Comparison of ENCODE assay signal across 28 cellular contexts in genomic region chr21:28298251-28298672, GRCh38.
DNase-seq lines count a peak whose midpoint lies in the region; TF ChIP-seq lines count a peak whose summit lies in the region.
"Had no signal": no experiment of that assay in that cellular context is flagged by ENCODE, and none has a peak within 500 bp of the region (broad histone marks: within the 10 kb centered on the region; RNA-seq: fewer than 3 reads in every experiment).

No MANE protein-coding gene starts in this region.

- H3F3A ChIP-seq in PC-9 (ENCODE audit: insufficient read depth, low read depth), result no peaks in the 10 kb centered on the region

- CTCF ChIA-PET in PC-9 (lab: Charles Lee), result no interaction called here

- no peaks in the 10 kb centered on the region for H4K20me1 ChIP-seq in PC-9 (ENCODE audit: insufficient read depth)

- no peaks in the 10 kb centered on the region for H3K79me2 ChIP-seq in PC-9 (ENCODE audit: low read depth)

- H2AFZ ChIP-seq in PC-9, result no peak overlapping the region
- H2AFZ ChIP-seq: GM23338 had no signal

- H3K4me1 ChIP-seq in PC-9 (replicated peaks; ENCODE audit: insufficient read depth) (no peaks in the 10 kb centered on the region; the same call in 1 of the 2 replicates), testis (no peaks in the 10 kb centered on the region)

- POLR2A ChIA-PET in PC-9 (lab: Charles Lee; ENCODE audit: unreplicated experiment), result no interaction called here

- H3K36me3 ChIP-seq in PC-9 (ENCODE audit: low read depth) (no peaks in the 10 kb centered on the region), testis (ENCODE audit: low read depth, missing control alignments) (no peaks in the 10 kb centered on the region)

- H3K4me3 ChIP-seq in AG10803 (ENCODE audit: low read length) (no peak overlapping the region), PC-9 (no peak overlapping the region), testis (no peak overlapping the region)
- H3K4me3 ChIP-seq: GM23338, SK-N-MC had no signal

- H3K27me3 Mint-ChIP-seq in chondrocyte (ENCODE audit: low read depth), result no peaks in the 10 kb centered on the region
- H3K27me3 Mint-ChIP-seq: activated CD4-positive, alpha-beta memory T cell treated with anti-CD3 and anti-CD28 coated beads for 36 hours; stimulated activated naive CD8-positive, alpha-beta T cell treated with anti-CD3 and anti-CD28 coated beads, Interleukin-15, amount 100 ng/mL, for 72 hours; type B pancreatic cell had no signal

- no peak for TF ChIP-seq POLR2A in testis (IDR thresholded peaks at IDR 0.05)

- H3K9me3 ChIP-seq in PC-9 (ENCODE audit: insufficient read depth, low read depth) (no peaks in the 10 kb centered on the region), testis (no peaks in the 10 kb centered on the region)

- H3K27me3 ChIP-seq in PC-9 (ENCODE audit: insufficient read depth, low read depth), result no peaks in the 10 kb centered on the region
- no peaks in the 10 kb centered on the region for H3K27me3 ChIP-seq in testis

- H3K27ac Mint-ChIP-seq in chondrocyte (ENCODE audit: unreplicated experiment), result no peak overlapping the region
- H3K27ac Mint-ChIP-seq: activated CD4-positive, alpha-beta memory T cell treated with anti-CD3 and anti-CD28 coated beads for 36 hours; GM23338; memory B cell; naive thymus-derived CD4-positive, alpha-beta T cell; stimulated activated naive CD8-positive, alpha-beta T cell treated with anti-CD3 and anti-CD28 coated beads, Interleukin-15, amount 100 ng/mL, for 72 hours; type B pancreatic cell had no signal

- H3K27ac ChIP-seq in PC-9 (no peak overlapping the region), testis (no peak overlapping the region)
- H3K27ac ChIP-seq: C4-2B, RWPE1, SK-N-MC had no signal

- H3K9me3 Mint-ChIP-seq in chondrocyte (ENCODE audit: low read depth), result peaks cover 6% of the 10 kb centered on the region
- H3K9me3 Mint-ChIP-seq: activated CD4-positive, alpha-beta memory T cell treated with anti-CD3 and anti-CD28 coated beads for 36 hours; stimulated activated naive CD8-positive, alpha-beta T cell treated with anti-CD3 and anti-CD28 coated beads, Interleukin-15, amount 100 ng/mL, for 72 hours; type B pancreatic cell had no signal

- BruUV-seq in PC-9 (replicated peaks; lab: Mats Ljungman, UMichigan), result no TSS peak

- DNase-seq in AG10803 (ENCODE audit: low read depth) (peak; percentile 74), NCI-H446 treated with DMSO at 0.1 percent for 48 hours (lab: John Stamatoyannopoulos, UW) (peak; percentile 53), dermis blood vessel endothelial cell (peak; percentile 45), kidney tubule cell (ENCODE audit: low spot score) (peak; percentile 55), PC-9 (no peak), NAMALWA (ENCODE audit: low spot score) (no peak), chondrocyte (ENCODE audit: low spot score) (no peak), testis (no peak)
- DNase-seq: activated CD4-positive, alpha-beta memory T cell treated with anti-CD3 and anti-CD28 coated beads for 36 hours; activated effector memory CD4-positive, alpha-beta T cell treated with anti-CD3 and anti-CD28 coated beads, Interleukin-2, amount 50 U/mL, for 16 hours; activated T-cell treated with anti-CD3 and anti-CD28 coated beads for 4 hours; Calu3; central memory CD4-positive, alpha-beta T cell; effector CD4-positive, alpha-beta T cell; EL; left cardiac atrium; naive thymus-derived CD4-positive, alpha-beta T cell; NCI-H1105; NCI-H2107; NCI-H524 treated with DMSO at 0.1 percent for 48 hours; occipital lobe; stimulated activated naive CD8-positive, alpha-beta T cell treated with anti-CD3 and anti-CD28 coated beads, Interleukin-15, amount 100 ng/mL, for 72 hours had no signal

- no peak overlapping the region for H3K4me2 ChIP-seq in PC-9
- H3K4me2 ChIP-seq: GM23338 had no signal

- no peaks in the 10 kb centered on the region for H3K4me1 Mint-ChIP-seq in chondrocyte (ENCODE audit: low read depth)
- H3K4me1 Mint-ChIP-seq: GM23338; memory B cell; naive thymus-derived CD4-positive, alpha-beta T cell; stimulated activated naive CD8-positive, alpha-beta T cell treated with anti-CD3 and anti-CD28 coated beads, Interleukin-15, amount 100 ng/mL, for 72 hours had no signal

- H3K9me2 ChIP-seq in PC-9 (ENCODE audit: insufficient read depth), result no peaks in the 10 kb centered on the region

- TF ChIP-seq CTCF in AG10803 (conservative IDR thresholded peaks at IDR 0.05; ENCODE audit: low read length) (no peak), PC-9 (conservative IDR thresholded peaks at IDR 0.05) (no peak), chondrocyte (IDR thresholded peaks at IDR 0.05) (no peak), testis (IDR thresholded peaks at IDR 0.05) (no peak)

- H3K36me3 Mint-ChIP-seq in chondrocyte (ENCODE audit: low read depth), result no peaks in the 10 kb centered on the region
- H3K36me3 Mint-ChIP-seq: activated CD4-positive, alpha-beta memory T cell treated with anti-CD3 and anti-CD28 coated beads for 36 hours; memory B cell; naive thymus-derived CD4-positive, alpha-beta T cell; type B pancreatic cell had no signal

- intact Hi-C loops in PC-9 (cut with micrococcal nuclease; ENCODE audit: unreplicated experiment), result no loop called here
- intact Hi-C loops in testis (cut with DNase I; ENCODE audit: low total_unique reads), result no loop called here

- H3K4me3 Mint-ChIP-seq in chondrocyte (ENCODE audit: unreplicated experiment), result no peak overlapping the region
- H3K4me3 Mint-ChIP-seq: activated CD4-positive, alpha-beta memory T cell treated with anti-CD3 and anti-CD28 coated beads for 36 hours; GM23338; memory B cell; naive thymus-derived CD4-positive, alpha-beta T cell; stimulated activated naive CD8-positive, alpha-beta T cell treated with anti-CD3 and anti-CD28 coated beads, Interleukin-15, amount 100 ng/mL, for 72 hours; type B pancreatic cell had no signal

Comparison
In these comparisons a context has a peak if more than half of its experiments do, and no peak if none do; other contexts are left out.
1. DNase-seq: peak in AG10803 (single experiment), NCI-H446 treated with DMSO at 0.1 percent for 48 hours (single experiment), dermis blood vessel endothelial cell (single experiment) and kidney tubule cell (single experiment); none in PC-9 (0 of 2), NAMALWA (single experiment), chondrocyte (single experiment) and testis (single experiment).